8 cellular contexts compared by ENCODE assay signal in the genomic region with DNA sequence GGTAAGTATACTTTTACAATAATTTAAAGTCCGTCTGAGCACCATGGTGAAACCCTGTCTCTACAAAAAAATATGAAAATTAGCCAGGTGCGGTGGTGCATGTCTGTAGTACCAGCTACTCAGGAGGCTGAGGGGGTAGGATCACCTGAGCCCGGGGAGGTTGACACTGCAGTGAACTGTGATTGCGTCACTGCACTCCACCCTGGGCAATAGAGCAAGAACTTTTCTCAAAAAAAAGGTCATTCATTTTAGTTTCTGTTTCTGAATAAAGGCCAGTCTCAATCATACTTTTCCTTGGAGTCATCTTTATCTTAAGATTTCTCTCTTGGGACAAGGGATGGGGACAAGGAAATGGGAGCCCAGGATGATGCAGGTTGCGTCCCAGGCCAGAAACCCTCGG. TPM values are rescaled to one million over a fixed set of nuclear protein-coding genes. Genes with fewer than 3 reads are reported as not detected.
A peak's percentile ranks its signal among the peaks of the same experiment; 100 is the strongest.
DNase-seq lines count a peak whose midpoint lies in the region; ATAC-seq, FAIRE-seq and TF ChIP-seq lines count a peak whose summit lies in the region.

No MANE protein-coding gene starts in this region.

- H3K23ac ChIP-seq in H1 (ENCODE audit: insufficient read length): no peak overlapping the region

- TF ChIP-seq CTCF in H1 (IDR thresholded peaks at IDR 0.05; ENCODE audit: control extremely low read depth in 1 of 3, insufficient read depth in 1 of 3, low read depth in 1 of 3, low read length in 3 of 3): no peak

- TF ChIP-seq RAD21 in H1 (IDR thresholded peaks at IDR 0.05 in 1 of 2, conservative IDR thresholded peaks at IDR 0.05 in 1 of 2; ENCODE audit: low read depth in 2 of 2, low read length in 2 of 2): no peak

- no peaks in the 10 kb centered on the region for H3K23me2 ChIP-seq in H1 (ENCODE audit: low read depth, low read length)

- no peak overlapping the region for H4K91ac ChIP-seq in H1 (replicated peaks; ENCODE audit: insufficient read length, low read length)

- no peak overlapping the region for H3K18ac ChIP-seq in H1 (ENCODE audit: extremely low read depth, low read length)

- no peak overlapping the region for H2BK15ac ChIP-seq in H1 (ENCODE audit: low read length)

- no peaks in the 10 kb centered on the region for H3K27me3 ChIP-seq in H1 (replicated peaks in 1 of 4; ENCODE audit: control insufficient read depth in 3 of 4, extremely low read depth in 1 of 4, insufficient read depth in 3 of 4, low read length in 3 of 4)

- no peaks in the 10 kb centered on the region for H3K79me1 ChIP-seq in H1 (ENCODE audit: low read depth, low read length)

- H3K14ac ChIP-seq in H1 (ENCODE audit: insufficient read length): no peak overlapping the region

- H2AFZ ChIP-seq in H1 (ENCODE audit: low read length): no peak overlapping the region

- CTCF ChIA-PET in H1 (lab: Charles Lee; ENCODE audit: partially characterized antibody): interaction anchor here (1.0 kb wide), 1 partner anchor 9 kb away, joined by 3 read pairs; no protein-coding TSS in a partner anchor

- H4K5ac ChIP-seq in H1 (ENCODE audit: insufficient read length, low read depth, low read length): no peak overlapping the region

- FAIRE-seq in H1 (lab: Jason Lieb, UNC) (no peak), HTR-8/SVneo (lab: Jason Lieb, UNC) (no peak)

- 89% methylated on average over 6 of the region's 6 CpGs; no CpG with 5 or more reads in 1 of the 2 experiments for WGBS in H1 (ENCODE audit: extremely low coverage in 1 of 2, insufficient coverage in 1 of 2, insufficient read length in 1 of 2, insufficient replicate concordance in 2 of 2, low coverage in 1 of 2, low lambda C conversion rate in 2 of 2, missing lambda C conversion rate in 1 of 2), 2 experiments

- no peaks in the 10 kb centered on the region for H4K20me1 ChIP-seq in H1 (replicated peaks in 1 of 2; ENCODE audit: control insufficient read depth in 1 of 2, insufficient read depth in 2 of 2, low read length in 2 of 2)

- TF ChIP-seq EP300 in H1 (IDR thresholded peaks at IDR 0.05; ENCODE audit: borderline replicate concordance in 1 of 2, low read depth in 2 of 2, low read length in 2 of 2): no peak

- H3K27ac ChIP-seq in H1 (ENCODE audit: low read depth, low read length): no peak overlapping the region

- no peaks in the 10 kb centered on the region for H3K36me3 ChIP-seq in H1 (ENCODE audit: control insufficient read depth in 2 of 4, insufficient read depth in 4 of 4, low read length in 3 of 4)

- no peak overlapping the region for H3K4me3 ChIP-seq in H1 (ENCODE audit: extremely low read depth in 1 of 4, insufficient read depth in 2 of 4, low read depth in 3 of 4, low read length in 4 of 4)

- H2BK12ac ChIP-seq in H1 (ENCODE audit: low read depth, low read length): no peak overlapping the region

- H3K56ac ChIP-seq in H1 (replicated peaks; ENCODE audit: insufficient read length, low read depth, low read length): no peak overlapping the region

- H3K9me3 ChIP-seq in H1 (ENCODE audit: insufficient read depth in 2 of 2, low read depth in 1 of 2, low read length in 1 of 2): no peaks in the 10 kb centered on the region

- no peaks in the 10 kb centered on the region for H3K4me1 ChIP-seq in H1 (replicated peaks in 1 of 4; ENCODE audit: control insufficient read depth in 3 of 4, insufficient read depth in 4 of 4, low read length in 3 of 4)

- H3K79me2 ChIP-seq in H1 (ENCODE audit: control insufficient read depth in 1 of 2, insufficient read depth in 2 of 2, low read length in 2 of 2): no peaks in the 10 kb centered on the region

- H4K8ac ChIP-seq in H1 (ENCODE audit: extremely low read depth, insufficient read depth, low read length): no peak overlapping the region

- no peak for ATAC-seq in activated naive CD4-positive, alpha-beta T cell treated with anti-CD3 and anti-CD28 coated beads, Interleukin-2, amount 50 U/mL, for 72 hours
- ATAC-seq in HG03280 (IDR thresholded peaks at IDR 0.05; ENCODE audit: unreplicated experiment) (peak; percentile 60), HG02852 (IDR thresholded peaks at IDR 0.05; ENCODE audit: unreplicated experiment) (no peak), HG02840 (IDR thresholded peaks at IDR 0.05; ENCODE audit: low FRiP score, unreplicated experiment) (no peak)

- no peaks in the 10 kb centered on the region for H3K9me3 Mint-ChIP-seq in activated naive CD4-positive, alpha-beta T cell treated with anti-CD3 and anti-CD28 coated beads, Interleukin-2, amount 50 U/mL, for 72 hours

- no peak overlapping the region for H2AK5ac ChIP-seq in H1 (ENCODE audit: low read depth, low read length)

- H2BK20ac ChIP-seq in H1 (ENCODE audit: low read length): no peak overlapping the region

- no peak for DNase-seq in activated naive CD4-positive, alpha-beta T cell treated with anti-CD3 and anti-CD28 coated beads, Interleukin-2, amount 50 U/mL, for 72 hours (ENCODE audit: low spot score in 2 of 2)
- DNase-seq in activated naive CD4-positive, alpha-beta T cell (lab: John Stamatoyannopoulos, UW): no peak
- no peak for DNase-seq in H1 (ENCODE audit: low read depth in 1 of 2, low spot score in 2 of 2)
- DNase-seq in HTR-8/SVneo (ENCODE audit: insufficient read length, low spot score): no peak
- no peak for DNase-seq in SIG-M5 treated with dmso at 0.1 percent for 504 hours (lab: John Stamatoyannopoulos, UW; ENCODE audit: unreplicated experiment)

- no peak overlapping the region for H3K4me2 ChIP-seq in H1 (ENCODE audit: insufficient read depth in 1 of 2, low read depth in 2 of 2, low read length in 2 of 2)

- H2BK120ac ChIP-seq in H1 (replicated peaks; ENCODE audit: low read depth, low read length): no peak overlapping the region

- peaks cover 0 to 16% of the 10 kb centered on the region in 2 donors for H3K36me3 Mint-ChIP-seq in activated naive CD4-positive, alpha-beta T cell treated with anti-CD3 and anti-CD28 coated beads, Interleukin-2, amount 50 U/mL, for 72 hours

- H2BK5ac ChIP-seq in H1 (ENCODE audit: low read depth, low read length): no peak overlapping the region

- POLR2A ChIA-PET in H1 (lab: Charles Lee; ENCODE audit: partially characterized antibody): no interaction called here

- no peak overlapping the region for H3K9ac ChIP-seq in H1 (replicated peaks in 1 of 4; ENCODE audit: extremely low read depth in 1 of 4, low read depth in 3 of 4, low read length in 3 of 4)

- no peak for TF ChIP-seq POLR2A in H1 (IDR thresholded peaks at IDR 0.05; ENCODE audit: control extremely low read depth in 1 of 2, low read depth in 2 of 2, low read length in 2 of 2)

- no peak overlapping the region for H3K4ac ChIP-seq in H1 (replicated peaks; ENCODE audit: insufficient read length, low read depth, low read length)

- peak overlapping the region; percentile 8 to 58 for H3K27ac Mint-ChIP-seq in activated naive CD4-positive, alpha-beta T cell treated with anti-CD3 and anti-CD28 coated beads, Interleukin-2, amount 50 U/mL, for 72 hours

TF ChIP-seq in H1, 55 proteins besides CTCF, POLR2A, EP300 and RAD21:
- TF ChIP-seq SRF (IDR thresholded peaks at IDR 0.05; ENCODE audit: low read depth, low read length) (no peak), MAX (IDR thresholded peaks at IDR 0.05) (no peak), CEBPB (IDR thresholded peaks at IDR 0.05; ENCODE audit: low read depth, low read length) (peak; percentile 69; the same call in 1 of the 2 replicates), HDAC6 (IDR thresholded peaks at IDR 0.05; ENCODE audit: low read depth, low read length) (no peak), SAP30 (IDR thresholded peaks at IDR 0.05; ENCODE audit: insufficient read depth, insufficient replicate concordance, low read length) (no peak), NRF1 (IDR thresholded peaks at IDR 0.05; ENCODE audit: low read depth, low read length) (no peak), PHF8 (conservative IDR thresholded peaks at IDR 0.05; ENCODE audit: low read depth, low read length) (no peak)

RNA-seq across cellular contexts. Expression of gene ANKRD13A, which starts 12.9 kb away (rescaled TPM):
- 10 to 100 TPM; 64.7 to 65.2 TPM for total RNA-seq in activated naive CD4-positive, alpha-beta T cell treated with anti-CD3 and anti-CD28 coated beads, Interleukin-2, amount 50 U/mL, for 72 hours
- 16.8 and 17.1 TPM in 2 replicates for total RNA-seq in H1 (2021; fragmentation: NEBNext Ultra II Directional; extraction: Animal tissue kit (Norgen Biotek cat#: 25700))
- 21.4 and 22.6 TPM in 2 replicates for polyA plus RNA-seq in H1 (2011; rRNA removed)
- 16.3 TPM for polyA plus RNA-seq in H1 (2011; cell fraction: cytosol; rRNA removed)
- polyA plus RNA-seq in H1 (2011; cell fraction: nucleus; rRNA removed): 33.4 TPM
- polyA plus RNA-seq in H1 (2012, experiment 1 of 2): 9.5 to 14.3 TPM (median 10.8 TPM) in 4 replicates
- 5.0 TPM for polyA plus RNA-seq in H1 (2012, experiment 2 of 2)
- 10.4 TPM for polyA plus RNA-seq in H1 (2013, experiment 1 of 2)
- 10.2 TPM for polyA plus RNA-seq in H1 (2013, experiment 2 of 2)
- 24.7 and 25.7 TPM in 2 replicates for polyA minus RNA-seq in H1 (2011; rRNA and poly(A)+ RNA removed)
- polyA minus RNA-seq in H1 (2011; cell fraction: cytosol; rRNA and poly(A)+ RNA removed): 9.5 TPM
- 10.8 TPM for polyA minus RNA-seq in H1 (2011; cell fraction: nucleus; rRNA and poly(A)+ RNA removed)

RNA-seq across cellular contexts. Expression of gene GIT2, which starts 16.0 kb away (rescaled TPM):
- total RNA-seq in activated naive CD4-positive, alpha-beta T cell treated with anti-CD3 and anti-CD28 coated beads, Interleukin-2, amount 50 U/mL, for 72 hours: 10 to 100 TPM; 64.3 to 70.1 TPM
- 18.5 and 20.7 TPM in 2 replicates for total RNA-seq in H1 (2021; fragmentation: NEBNext Ultra II Directional; extraction: Animal tissue kit (Norgen Biotek cat#: 25700))
- polyA plus RNA-seq in H1 (2011; rRNA removed): 7.8 and 9.6 TPM in 2 replicates
- 10.9 TPM for polyA plus RNA-seq in H1 (2011; cell fraction: cytosol; rRNA removed)
- 16.9 TPM for polyA plus RNA-seq in H1 (2011; cell fraction: nucleus; rRNA removed)
- polyA plus RNA-seq in H1 (2012, experiment 1 of 2): 11.6 to 13.2 TPM (median 12.7 TPM) in 4 replicates
- polyA plus RNA-seq in H1 (2012, experiment 2 of 2): 1.3 TPM
- 11.7 TPM for polyA plus RNA-seq in H1 (2013, experiment 1 of 2)
- 9.3 TPM for polyA plus RNA-seq in H1 (2013, experiment 2 of 2)
- 30.4 and 31.5 TPM in 2 replicates for polyA minus RNA-seq in H1 (2011; rRNA and poly(A)+ RNA removed)
- 8.7 TPM for polyA minus RNA-seq in H1 (2011; cell fraction: cytosol; rRNA and poly(A)+ RNA removed)
- polyA minus RNA-seq in H1 (2011; cell fraction: nucleus; rRNA and poly(A)+ RNA removed): 28.1 TPM

RNA-seq across cellular contexts. Expression of gene C12orf76, which starts 36.2 kb away (rescaled TPM):
- 10 to 100 TPM in 1 of 2 donors, 1 to 10 TPM in 1; 6.4 to 12.7 TPM for total RNA-seq in activated naive CD4-positive, alpha-beta T cell treated with anti-CD3 and anti-CD28 coated beads, Interleukin-2, amount 50 U/mL, for 72 hours
- total RNA-seq in H1 (2021; fragmentation: NEBNext Ultra II Directional; extraction: Animal tissue kit (Norgen Biotek cat#: 25700)): 11.4 and 14.4 TPM in 2 replicates
- 15.9 and 18.6 TPM in 2 replicates for polyA plus RNA-seq in H1 (2011; rRNA removed)
- 22.4 TPM for polyA plus RNA-seq in H1 (2011; cell fraction: cytosol; rRNA removed)
- polyA plus RNA-seq in H1 (2011; cell fraction: nucleus; rRNA removed): 14.3 TPM
- polyA plus RNA-seq in H1 (2012, experiment 1 of 2): 14.4 to 17.1 TPM (median 15.2 TPM) in 4 replicates
- polyA plus RNA-seq in H1 (2012, experiment 2 of 2): 15.9 TPM
- 11.8 TPM for polyA plus RNA-seq in H1 (2013, experiment 1 of 2)
- 12.1 TPM for polyA plus RNA-seq in H1 (2013, experiment 2 of 2)
- 9.8 and 15.4 TPM in 2 replicates for polyA minus RNA-seq in H1 (2011; rRNA and poly(A)+ RNA removed)
- 21.7 TPM for polyA minus RNA-seq in H1 (2011; cell fraction: cytosol; rRNA and poly(A)+ RNA removed)
- polyA minus RNA-seq in H1 (2011; cell fraction: nucleus; rRNA and poly(A)+ RNA removed): 8.8 TPM
